ENCODE assay signal across 12 cellular contexts in the genomic region with DNA sequence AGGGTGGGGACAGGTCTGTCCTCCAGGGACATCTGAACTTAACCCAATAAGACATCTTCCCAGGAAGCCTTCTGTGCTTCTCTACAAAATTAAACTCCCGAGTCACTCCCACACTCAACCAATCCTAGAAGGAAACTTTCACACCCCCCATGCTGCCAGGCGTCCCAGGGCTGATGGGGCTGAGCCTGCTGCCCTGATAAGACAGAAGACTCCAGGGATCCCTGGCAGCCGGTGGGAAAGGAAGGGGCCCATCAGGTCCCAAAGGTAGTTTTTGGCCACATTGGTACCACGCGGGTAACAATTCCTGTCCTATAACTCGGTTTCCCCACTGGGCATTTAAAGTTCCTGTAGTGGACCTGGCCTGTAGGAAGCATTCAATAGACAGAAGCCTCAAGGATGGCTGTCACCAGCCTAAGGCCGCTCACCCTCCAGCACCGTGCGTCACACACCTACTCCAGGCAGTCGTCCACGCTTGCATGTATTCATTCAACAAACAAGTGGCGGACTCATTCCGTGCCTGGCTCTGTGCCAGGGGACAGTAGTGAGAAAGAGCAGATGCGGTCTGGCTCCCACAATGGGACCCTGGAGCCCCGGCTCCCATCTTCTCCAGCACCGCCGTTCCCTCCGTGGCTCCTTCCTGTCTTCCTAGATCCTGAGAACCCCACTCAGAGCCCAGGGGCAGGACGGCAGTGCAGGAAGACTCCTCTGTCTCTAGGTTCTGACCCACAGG.
"Had no signal": no experiment of that assay in that cellular context is flagged by ENCODE, and none has a peak within 500 bp of the region (broad histone marks: within the 10 kb centered on the region; RNA-seq: fewer than 3 reads in every experiment).

No MANE protein-coding gene starts in this region.

- H3K4me1 ChIP-seq: foreskin keratinocyte, tibial artery, upper lobe of right lung had no signal

- ATAC-seq: foreskin keratinocyte; naive thymus-derived CD4-positive, alpha-beta T cell; right cardiac atrium; stimulated activated effector memory CD8-positive, alpha-beta T cell treated with anti-CD3 and anti-CD28 coated beads, Interleukin-12 subunit alpha, Interleukin-12 subunit beta, amount 100 ng/mL, for 72 hours; upper lobe of right lung had no signal

- H3K27ac ChIP-seq: foreskin keratinocyte, tibial artery, upper lobe of right lung had no signal

- DNase-seq: cerebellar nuclear complex; foreskin keratinocyte; kidney glomerular epithelial cell; naive thymus-derived CD4-positive, alpha-beta T cell; nephron progenitor cell; right cardiac atrium; stimulated activated CD4-positive, alpha-beta T cell treated with anti-CD3 and anti-CD28 coated beads, Interleukin-4, amount 100 ng/mL, for 1 hour; stimulated activated CD8-positive, alpha-beta memory T cell treated with anti-CD3 and anti-CD28 coated beads, Interleukin-4, amount 100 ng/mL, for 48 hours; tibial artery; upper lobe of right lung had no signal

- H3K36me3 ChIP-seq: tibial artery, upper lobe of right lung had no signal

- H3K27me3 ChIP-seq: foreskin keratinocyte had no signal

- H3K9me3 ChIP-seq: upper lobe of right lung had no signal

- H3K4me2 ChIP-seq: smooth muscle cell had no signal

- H3K4me3 ChIP-seq: smooth muscle cell, tibial artery, upper lobe of right lung had no signal
